16 cellular contexts compared by ENCODE assay signal in genomic region chr6:159037746-159038290, GRCh38. TPM values are rescaled to one million over a fixed set of nuclear protein-coding genes. Genes with fewer than 3 reads are reported as not detected.
DNase-seq lines count a peak whose midpoint lies in the region; ATAC-seq, FAIRE-seq and TF ChIP-seq lines count a peak whose summit lies in the region.
"Had no signal": no experiment of that assay in that cellular context is flagged by ENCODE, and none has a peak within 500 bp of the region (broad histone marks: within the 10 kb centered on the region; RNA-seq: fewer than 3 reads in every experiment).

No MANE protein-coding gene starts in this region.

- H3K36me3 Mint-ChIP-seq in T-helper 2 cell treated with Interferon-gamma antibody and Interleukin-4, amounts not matched to agents 5 μg/mL and 100 μg/mL, for 36 hours (ENCODE audit: low read depth): peaks cover 86% of the 10 kb centered on the region
- peaks cover 83% of the 10 kb centered on the region for H3K36me3 Mint-ChIP-seq in activated naive CD8-positive, alpha-beta T cell treated with anti-CD3 and anti-CD28 coated beads, Interleukin-2, amount 50 U/mL, for 24 hours (ENCODE audit: low read depth)
- H3K36me3 Mint-ChIP-seq in natural killer cell treated with Interleukin-12 subunit alpha and Interleukin-12 subunit beta and Interleukin-15 and Interleukin-18, amount 100 ng/mL, for 72 hours: peaks cover 59% of the 10 kb centered on the region

- no peaks in the 10 kb centered on the region for H3K9me3 Mint-ChIP-seq in T-helper 2 cell treated with Interferon-gamma antibody and Interleukin-4, amounts not matched to agents 5 μg/mL and 100 μg/mL, for 36 hours
- H3K9me3 Mint-ChIP-seq in activated naive CD8-positive, alpha-beta T cell treated with anti-CD3 and anti-CD28 coated beads, Interleukin-2, amount 50 U/mL, for 24 hours: no peaks in the 10 kb centered on the region
- no peaks in the 10 kb centered on the region for H3K9me3 Mint-ChIP-seq in natural killer cell treated with Interleukin-12 subunit alpha and Interleukin-12 subunit beta and Interleukin-15 and Interleukin-18, amount 100 ng/mL, for 72 hours
- H3K9me3 Mint-ChIP-seq: T-helper 1 cell treated with Interleukin-12 subunit alpha and Interleukin-12 subunit beta and Interleukin-4 antibody, amounts not matched to agents 30 μg/mL and 1 μg/mL, for 36 hours had no signal

- H3K27me3 ChIP-seq in GM23248 (replicated peaks; ENCODE audit: insufficient read depth) (no peaks in the 10 kb centered on the region), pancreas (no peaks in the 10 kb centered on the region)
- H3K27me3 ChIP-seq: ascending aorta had no signal

- no peak overlapping the region for H3K27ac ChIP-seq in GM23248
- H3K27ac ChIP-seq in pancreas: no peak overlapping the region
- H3K27ac ChIP-seq: A549, tibial artery had no signal

- in situ Hi-C loops in GM23248 (cut with MboI): no loop called here

- no peaks in the 10 kb centered on the region for H3K9me2 ChIP-seq in GM23248 (ENCODE audit: insufficient read depth)

- 0 out of 2 replicates have a peak overlapping the region, but pooled peaks have one; percentile 34 for H3K4me3 ChIP-seq in GM23248
- H3K4me3 ChIP-seq in pancreas: no peak overlapping the region
- H3K4me3 ChIP-seq: A549, ascending aorta, HAP-1, PC-9, tibial artery had no signal

- H2AFZ ChIP-seq in GM23248: no peak overlapping the region
- H2AFZ ChIP-seq: PC-9 had no signal

- intact Hi-C loops in pancreas (cut with DNase I): no loop called here

- H3K36me3 ChIP-seq in GM23248 (ENCODE audit: low read depth): no peaks in the 10 kb centered on the region
- H3K36me3 ChIP-seq in pancreas: no peaks in the 10 kb centered on the region
- H3K36me3 ChIP-seq: ascending aorta, HAP-1, tibial artery had no signal

- DNase-seq in T-helper 2 cell treated with Interferon-gamma antibody and Interleukin-4, amounts not matched to agents 5 μg/mL and 100 μg/mL, for 36 hours (ENCODE audit: low spot score): no peak
- DNase-seq in T-helper 2 cell (no peak), GM23248 (no peak), NCI-H1436 treated with DMSO at 0.1 percent for 48 hours (lab: John Stamatoyannopoulos, UW) (no peak), AG08395 (ENCODE audit: low spot score) (no peak), pancreas (no peak)
- no peak for DNase-seq in activated naive CD8-positive, alpha-beta T cell treated with anti-CD3 and anti-CD28 coated beads, Interleukin-2, amount 50 U/mL, for 24 hours
- DNase-seq in natural killer cell treated with Interleukin-12 subunit alpha and Interleukin-12 subunit beta and Interleukin-15 and Interleukin-18, amount 100 ng/mL, for 72 hours (ENCODE audit: low spot score): no peak
- DNase-seq: effector CD4-positive, alpha-beta T cell; tibial artery had no signal

- ATAC-seq in activated naive CD8-positive, alpha-beta T cell treated with anti-CD3 and anti-CD28 coated beads, Interleukin-2, amount 50 U/mL, for 24 hours: no peak
- ATAC-seq in natural killer cell treated with Interleukin-12 subunit alpha and Interleukin-12 subunit beta and Interleukin-15 and Interleukin-18, amount 100 ng/mL, for 72 hours: no peak
- ATAC-seq in pancreas: no peak
- ATAC-seq: A549 had no signal

- no peak for FAIRE-seq in pancreas (lab: Jason Lieb, UNC)
- FAIRE-seq: A549 had no signal

- peaks cover 12% of the 10 kb centered on the region; the same call in 1 of the 2 replicates for H3F3A ChIP-seq in GM23248 (ENCODE audit: insufficient read depth)

- H3K4me1 ChIP-seq in GM23248 (ENCODE audit: insufficient read depth) (peaks cover 21% of the 10 kb centered on the region), pancreas (peaks cover 0 to 3% (median 0%) of the 10 kb centered on the region in 3 donors)
- H3K4me1 ChIP-seq: A549, ascending aorta, HAP-1 had no signal

- peak overlapping the region; percentile 75 for H3K27ac Mint-ChIP-seq in T-helper 2 cell treated with Interferon-gamma antibody and Interleukin-4, amounts not matched to agents 5 μg/mL and 100 μg/mL, for 36 hours
- peak overlapping the region; percentile 95 for H3K27ac Mint-ChIP-seq in activated naive CD8-positive, alpha-beta T cell treated with anti-CD3 and anti-CD28 coated beads, Interleukin-2, amount 50 U/mL, for 24 hours
- peak overlapping the region; percentile 94 for H3K27ac Mint-ChIP-seq in natural killer cell treated with Interleukin-12 subunit alpha and Interleukin-12 subunit beta and Interleukin-15 and Interleukin-18, amount 100 ng/mL, for 72 hours

- H3K9ac ChIP-seq in GM23248: no peak overlapping the region

- WGBS in GM23248 (ENCODE audit: low coverage in 1 of 2, low lambda C conversion rate in 2 of 2, missing lambda C conversion rate in 2 of 2), 2 experiments: 86 to 90% methylated on average over 5 of the region's 5 CpGs
- 56 to 66% methylated on average over 5 of the region's 5 CpGs for WGBS in pancreas, 2 donors

- no peaks in the 10 kb centered on the region for H3K79me2 ChIP-seq in GM23248 (ENCODE audit: insufficient read depth)

- no peaks in the 10 kb centered on the region for H3K9me3 ChIP-seq in GM23248 (ENCODE audit: low read depth)
- H3K9me3 ChIP-seq in pancreas: no peaks in the 10 kb centered on the region
- H3K9me3 ChIP-seq: A549, ascending aorta, HAP-1, tibial artery had no signal

- no peaks in the 10 kb centered on the region for H4K20me1 ChIP-seq in GM23248 (ENCODE audit: insufficient read depth)

- H3K27me3 Mint-ChIP-seq in T-helper 2 cell treated with Interferon-gamma antibody and Interleukin-4, amounts not matched to agents 5 μg/mL and 100 μg/mL, for 36 hours (ENCODE audit: low read depth): no peaks in the 10 kb centered on the region
- no peaks in the 10 kb centered on the region for H3K27me3 Mint-ChIP-seq in activated naive CD8-positive, alpha-beta T cell treated with anti-CD3 and anti-CD28 coated beads, Interleukin-2, amount 50 U/mL, for 24 hours
- no peaks in the 10 kb centered on the region for H3K27me3 Mint-ChIP-seq in natural killer cell treated with Interleukin-12 subunit alpha and Interleukin-12 subunit beta and Interleukin-15 and Interleukin-18, amount 100 ng/mL, for 72 hours

- no peak overlapping the region for H3K4me2 ChIP-seq in GM23248 (ENCODE audit: unreplicated experiment)
- H3K4me2 ChIP-seq: A549, PC-9 had no signal

- peaks cover 48% of the 10 kb centered on the region for H3K4me1 Mint-ChIP-seq in T-helper 2 cell treated with Interferon-gamma antibody and Interleukin-4, amounts not matched to agents 5 μg/mL and 100 μg/mL, for 36 hours (ENCODE audit: low read depth)
- peaks cover 82% of the 10 kb centered on the region for H3K4me1 Mint-ChIP-seq in activated naive CD8-positive, alpha-beta T cell treated with anti-CD3 and anti-CD28 coated beads, Interleukin-2, amount 50 U/mL, for 24 hours
- H3K4me1 Mint-ChIP-seq in natural killer cell treated with Interleukin-12 subunit alpha and Interleukin-12 subunit beta and Interleukin-15 and Interleukin-18, amount 100 ng/mL, for 72 hours (ENCODE audit: low read depth in 2 of 2): peaks cover 56 to 78% of the 10 kb centered on the region in 2 donors

- TF ChIP-seq CTCF in pancreas (IDR thresholded peaks at IDR 0.05): no peak

- H3K4me3 Mint-ChIP-seq in T-helper 2 cell treated with Interferon-gamma antibody and Interleukin-4, amounts not matched to agents 5 μg/mL and 100 μg/mL, for 36 hours: no peak overlapping the region
- H3K4me3 Mint-ChIP-seq in activated naive CD8-positive, alpha-beta T cell treated with anti-CD3 and anti-CD28 coated beads, Interleukin-2, amount 50 U/mL, for 24 hours: peak overlapping the region; percentile 94
- peak overlapping the region; percentile 95 for H3K4me3 Mint-ChIP-seq in natural killer cell treated with Interleukin-12 subunit alpha and Interleukin-12 subunit beta and Interleukin-15 and Interleukin-18, amount 100 ng/mL, for 72 hours
- H3K4me3 Mint-ChIP-seq: T-helper 1 cell treated with Interleukin-12 subunit alpha and Interleukin-12 subunit beta and Interleukin-4 antibody, amounts not matched to agents 30 μg/mL and 1 μg/mL, for 36 hours had no signal

RNA-seq across cellular contexts. Expression of gene TAGAP, which starts 7.0 kb away (rescaled TPM):
- total RNA-seq in GM23248 (2014; rRNA removed; shearing (Covaris generic)): not detected in 2 replicates
- not detected in 2 replicates for polyA plus RNA-seq in GM23248 (2016; fragmentation: Nextera tagmentation; extraction: Ambion mirVana)
- 10 to 100 TPM; 39.6 to 46.8 TPM for total RNA-seq in natural killer cell treated with Interleukin-12 subunit alpha and Interleukin-12 subunit beta and Interleukin-15 and Interleukin-18, amount 100 ng/mL, for 72 hours
- total RNA-seq in pancreas: 1 to 10 TPM in 3 of 6 donors, under 1 TPM in 3; 0.19 to 4.1 (median 0.85) TPM
- under 1 TPM; 0.34 to 0.42 TPM for polyA plus RNA-seq in pancreas
- total RNA-seq: Daoy, PC-9 had no signal
- polyA plus RNA-seq: A549 had no signal

RNA-seq across cellular contexts. Expression of gene RSPH3, which starts 37.8 kb away (rescaled TPM):
- total RNA-seq in GM23248 (2014; rRNA removed; shearing (Covaris generic)): 7.2 and 9.4 TPM in 2 replicates
- polyA plus RNA-seq in GM23248 (2016; fragmentation: Nextera tagmentation; extraction: Ambion mirVana): 14.6 and 15.1 TPM in 2 replicates
- total RNA-seq in natural killer cell treated with Interleukin-12 subunit alpha and Interleukin-12 subunit beta and Interleukin-15 and Interleukin-18, amount 100 ng/mL, for 72 hours: 1 to 10 TPM; 1.9 to 2.4 TPM
- total RNA-seq in pancreas: 1 to 10 TPM; 4.1 to 8.8 (median 5.1) TPM
- 1 to 10 TPM; 2.1 to 3.1 TPM for polyA plus RNA-seq in pancreas

Comparison
In these comparisons a context has a peak if more than half of its experiments do, and no peak if none do; other contexts are left out.
1. RNA of gene TAGAP, which starts 7.0 kb away (total RNA-seq): 39.6 to 46.8 TPM in natural killer cell treated with Interleukin-12 subunit alpha and Interleukin-12 subunit beta and Interleukin-15 and Interleukin-18, amount 100 ng/mL, for 72 hours; 0.19 to 4.1 TPM in pancreas and not detected in GM23248; every median in the first group is over 4 times any median in the second.
2. Peak in every context shown above with its lines, with median percentiles within 50 percentile points of each other: H3K27ac Mint-ChIP-seq.